Comparison of ENCODE assay signal across 1 cellular context in the genomic region with DNA sequence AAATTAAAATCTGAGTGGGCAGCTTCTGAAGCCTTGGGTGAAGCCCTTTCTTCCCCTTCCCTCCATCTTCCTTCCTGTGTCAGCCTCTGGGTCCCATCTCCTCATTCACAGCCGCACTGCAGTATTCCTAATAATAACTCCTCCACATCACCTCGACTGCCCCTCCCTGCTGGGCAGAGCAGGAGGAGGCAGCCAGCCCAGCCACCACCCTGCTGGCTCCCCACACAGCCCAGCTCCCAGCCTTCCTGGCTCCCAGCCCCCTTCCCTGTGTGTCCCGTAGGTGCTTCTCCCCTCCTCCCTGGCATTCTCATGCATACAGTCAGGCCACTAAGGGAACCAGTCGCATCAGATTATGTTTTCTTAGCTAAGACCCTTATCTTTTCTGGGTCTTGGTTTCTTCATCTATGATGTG.
TF ChIP-seq lines count a peak whose summit lies in the region.

No MANE protein-coding gene starts in this region.

TF ChIP-seq in GM12878, 131 proteins besides CTCF, POLR2A, EP300 and RAD21:
- TF ChIP-seq ZNF24 (IDR thresholded peaks at IDR 0.05), result no peak
